In genomic region chr17:80108321-80108971, GRCh38 we compare ENCODE assay signal across 19 cellular contexts.
"Had no signal": no experiment of that assay in that cellular context is flagged by ENCODE, and none has a peak within 500 bp of the region (broad histone marks: within the 10 kb centered on the region; RNA-seq: fewer than 3 reads in every experiment).

No MANE protein-coding gene starts in this region.

- H3K36me3 Mint-ChIP-seq: memory B cell, naive B cell had no signal

- H3K9me3 ChIP-seq: left ventricle myocardium inferior, mucosa of descending colon, psoas muscle had no signal

- ATAC-seq: mucosa of descending colon, psoas muscle, right cardiac atrium had no signal

- DNase-seq: activated CD4-positive, alpha-beta T cell treated with anti-CD3 and anti-CD28 coated beads for 1 hour; activated CD8-positive, alpha-beta memory T cell treated with anti-CD3 and anti-CD28 coated beads for 24 hours; activated CD8-positive, alpha-beta memory T cell treated with anti-CD3 and anti-CD28 coated beads, Interleukin-2, amount 50 U/mL, for 48 hours; activated naive CD4-positive, alpha-beta T cell; brain microvascular endothelial cell; central memory CD4-positive, alpha-beta T cell; cortex of kidney; kidney glomerular epithelial cell; left ventricle myocardium inferior; naive B cell; right cardiac atrium; stimulated activated CD4-positive, alpha-beta T cell treated with anti-CD3 and anti-CD28 coated beads, Interleukin-4, amount 100 ng/mL, for 4 hours; stimulated activated naive CD4-positive, alpha-beta T cell; trophoblast cell had no signal

- H3K27me3 ChIP-seq: brain microvascular endothelial cell had no signal

- H3K4me1 ChIP-seq: left ventricle myocardium inferior, psoas muscle had no signal

- H3K9me3 Mint-ChIP-seq: memory B cell; naive B cell; neural crest cell; T-helper 1 cell treated with Interleukin-12 subunit alpha and Interleukin-12 subunit beta and Interleukin-4 antibody, amounts not matched to agents 30 μg/mL and 1 μg/mL, for 36 hours had no signal

- H3K4me3 Mint-ChIP-seq: memory B cell; neural crest cell; T-helper 1 cell treated with Interleukin-12 subunit alpha and Interleukin-12 subunit beta and Interleukin-4 antibody, amounts not matched to agents 30 μg/mL and 1 μg/mL, for 36 hours had no signal

- H3K36me3 ChIP-seq: brain microvascular endothelial cell had no signal

- H3K27me3 Mint-ChIP-seq: memory B cell, naive B cell had no signal

- H3K27ac Mint-ChIP-seq: memory B cell; naive B cell; T-helper 1 cell treated with Interleukin-12 subunit alpha and Interleukin-12 subunit beta and Interleukin-4 antibody, amounts not matched to agents 30 μg/mL and 1 μg/mL, for 36 hours had no signal

- H3K27ac ChIP-seq: brain microvascular endothelial cell, left ventricle myocardium inferior, psoas muscle had no signal

- H3K4me3 ChIP-seq: left ventricle myocardium inferior, mucosa of descending colon, psoas muscle had no signal
